1 cellular context compared by ENCODE assay signal in the genomic region with DNA sequence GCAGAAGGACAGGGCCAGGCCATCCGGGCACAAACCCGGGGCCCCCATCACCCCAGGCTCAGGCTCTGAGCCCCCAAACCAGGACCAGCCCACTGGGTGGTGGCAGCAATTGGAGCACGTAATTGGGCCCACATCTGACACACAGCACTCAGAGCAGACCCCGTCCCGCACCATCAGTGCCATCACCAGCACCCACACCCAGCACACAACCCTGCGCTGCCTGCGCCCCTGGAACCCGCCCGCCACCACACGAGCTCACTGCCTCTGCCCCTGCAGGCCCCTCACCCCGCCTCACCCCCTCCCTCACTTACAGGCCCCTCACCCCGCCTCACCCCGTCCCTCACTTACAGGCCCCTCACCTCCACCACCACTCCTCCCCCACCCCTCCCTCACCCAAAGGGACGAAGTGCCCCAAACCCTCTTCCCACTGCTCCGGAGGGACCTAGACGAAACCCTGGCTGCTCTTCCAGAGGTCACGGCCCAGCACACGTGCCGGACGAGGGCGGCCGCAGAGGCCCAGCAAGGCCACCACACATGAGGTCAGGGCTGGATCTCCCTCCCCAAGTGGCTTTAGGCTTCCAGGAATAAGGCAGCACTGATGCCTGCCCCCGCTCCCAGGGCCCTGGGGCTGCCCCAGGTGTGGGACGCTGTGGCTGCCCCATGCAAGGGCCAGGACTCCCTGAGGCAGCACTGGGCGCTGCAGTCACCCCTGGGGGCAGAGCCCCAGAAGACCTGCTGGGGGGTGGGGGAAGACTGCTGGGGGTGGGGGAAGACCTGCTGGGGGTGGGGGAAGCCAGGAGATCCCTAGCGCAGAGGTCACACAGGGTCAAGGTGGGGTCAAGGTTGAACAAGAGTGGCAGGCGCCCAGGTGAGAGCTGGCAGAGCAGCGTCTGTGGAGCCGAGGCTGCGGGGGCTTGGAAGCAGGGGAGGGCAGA.
TF ChIP-seq lines count a peak whose summit lies in the region.

No MANE protein-coding gene starts in this region.

TF ChIP-seq in HepG2, 621 proteins besides CTCF, POLR2A, EP300 and RAD21:
- 0 out of 2 replicates have a peak, but pooled peaks have one; percentile 24 for TF ChIP-seq ZFX (CRISPR knock-in tag; IDR thresholded peaks at IDR 0.05; ENCODE audit: low read depth)
- no peak for TF ChIP-seq MIXL1 (CRISPR knock-in tag; IDR thresholded peaks at IDR 0.05)
- peak; percentile 24 for TF ChIP-seq ZNF687 (CRISPR knock-in tag; IDR thresholded peaks at IDR 0.05)
- TF ChIP-seq HNRNPK (IDR thresholded peaks at IDR 0.05; ENCODE audit: low read depth, low read length, poor library complexity, severe bottlenecking) = peak; percentile 42
- peak; percentile 78; the same call in 1 of the 2 replicates for TF ChIP-seq BHLHE40 (IDR thresholded peaks at IDR 0.05; ENCODE audit: low read length)
